ENCODE assay signal across 29 cellular contexts in the genomic region with DNA sequence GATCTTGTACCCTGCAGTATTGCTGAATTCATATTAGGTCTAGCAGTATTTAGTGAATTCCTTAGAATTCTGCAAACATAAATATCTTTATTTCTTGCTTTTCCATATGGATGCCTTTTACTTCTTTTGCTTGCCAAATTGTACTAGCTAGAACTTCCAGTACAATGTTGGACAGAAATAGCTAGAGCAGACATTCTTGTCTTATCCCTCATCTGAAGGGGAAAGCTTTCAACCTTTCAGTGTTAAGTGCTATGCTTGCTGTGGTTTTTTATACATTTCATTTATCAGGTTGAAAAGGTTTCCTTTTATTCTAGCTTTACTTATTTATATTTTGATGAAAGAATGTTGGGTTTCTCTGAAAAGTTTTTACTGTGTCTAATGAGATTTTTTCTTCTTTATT.
"Had no signal": no experiment of that assay in that cellular context is flagged by ENCODE, and none has a peak within 500 bp of the region (broad histone marks: within the 10 kb centered on the region; RNA-seq: fewer than 3 reads in every experiment).

No MANE protein-coding gene starts in this region.

- H3K4me3 Mint-ChIP-seq: activated CD4-positive, alpha-beta memory T cell treated with anti-CD3 and anti-CD28 coated beads for 36 hours; activated CD4-positive, alpha-beta T cell treated with anti-CD3 and anti-CD28 coated beads for 36 hours; activated CD4-positive, alpha-beta T cell treated with anti-CD3 and anti-CD28 coated beads, Interleukin-2, amount 10 ng/mL, durations not matched to agents 24 days and 14 days; activated CD8-positive, alpha-beta memory T cell treated with anti-CD3 and anti-CD28 coated beads, Interleukin-2, amount 10 ng/mL, durations not matched to agents 7 days and 5 days; activated CD8-positive, alpha-beta T cell treated with anti-CD3 and anti-CD28 coated beads, Interleukin-2, amount 10 ng/mL, durations not matched to agents 7 days and 5 days; activated naive CD4-positive, alpha-beta T cell treated with anti-CD3 and anti-CD28 coated beads for 36 hours; activated naive CD4-positive, alpha-beta T cell treated with anti-CD3 and anti-CD28 coated beads, Interleukin-2, amount 50 U/mL, for 24 hours; activated naive CD8-positive, alpha-beta T cell treated with anti-CD3 and anti-CD28 coated beads for 36 hours; activated naive CD8-positive, alpha-beta T cell treated with anti-CD3 and anti-CD28 coated beads, Interleukin-2, amount 50 U/mL, for 24 hours; activated T-helper 1 cell treated with anti-CD3 and anti-CD28 coated beads, Interleukin-12 subunit alpha, Interleukin-12 subunit beta, Interleukin-2, Interleukin-4 antibody, amounts not matched to agents 30 ng/mL and 10 ng/mL and 1 ng/mL, durations not matched to agents 14 hours and 24 hours and 36 hours; brain; endodermal cell had no signal

- H3K27me3 ChIP-seq: breast epithelium, colonic mucosa, heart left ventricle had no signal

- FAIRE-seq: frontal cortex had no signal

- H3K36me3 Mint-ChIP-seq: activated CD4-positive, alpha-beta memory T cell treated with anti-CD3 and anti-CD28 coated beads for 36 hours; activated CD8-positive, alpha-beta memory T cell treated with anti-CD3 and anti-CD28 coated beads, Interleukin-2, amount 10 ng/mL, durations not matched to agents 7 days and 5 days; activated naive CD4-positive, alpha-beta T cell treated with anti-CD3 and anti-CD28 coated beads, Interleukin-2, amount 50 U/mL, for 24 hours; activated naive CD8-positive, alpha-beta T cell treated with anti-CD3 and anti-CD28 coated beads for 36 hours; brain had no signal

- H3K9me3 Mint-ChIP-seq: activated CD4-positive, alpha-beta memory T cell treated with anti-CD3 and anti-CD28 coated beads for 36 hours; activated CD4-positive, alpha-beta T cell treated with anti-CD3 and anti-CD28 coated beads, Interleukin-2, amount 10 ng/mL, durations not matched to agents 24 days and 14 days; activated naive CD4-positive, alpha-beta T cell treated with anti-CD3 and anti-CD28 coated beads, Interleukin-2, amount 50 U/mL, for 24 hours; activated T-helper 2 cell treated with anti-CD3 and anti-CD28 coated beads, Interferon-gamma antibody, Interleukin-2, Interleukin-4, amounts not matched to agents 10 μg/mL and 5 μg/mL and 100 μg/mL, durations not matched to agents 14 hours and 24 hours and 36 hours; brain had no signal

- H3K9me3 ChIP-seq: breast epithelium, colonic mucosa, heart left ventricle had no signal

- H3K27me3 Mint-ChIP-seq: activated CD4-positive, alpha-beta memory T cell treated with anti-CD3 and anti-CD28 coated beads for 36 hours; activated CD4-positive, alpha-beta T cell treated with anti-CD3 and anti-CD28 coated beads for 36 hours; activated CD4-positive, alpha-beta T cell treated with anti-CD3 and anti-CD28 coated beads, Interleukin-2, amount 10 ng/mL, durations not matched to agents 24 days and 14 days; activated CD8-positive, alpha-beta memory T cell treated with anti-CD3 and anti-CD28 coated beads, Interleukin-2, amount 10 ng/mL, durations not matched to agents 7 days and 5 days; activated naive CD4-positive, alpha-beta T cell treated with anti-CD3 and anti-CD28 coated beads, Interleukin-2, amount 50 U/mL, for 24 hours; activated naive CD8-positive, alpha-beta T cell treated with anti-CD3 and anti-CD28 coated beads for 36 hours; activated naive CD8-positive, alpha-beta T cell treated with anti-CD3 and anti-CD28 coated beads, Interleukin-2, amount 50 U/mL, for 24 hours had no signal

- H3K27ac Mint-ChIP-seq: activated CD4-positive, alpha-beta memory T cell treated with anti-CD3 and anti-CD28 coated beads for 36 hours; activated CD4-positive, alpha-beta T cell treated with anti-CD3 and anti-CD28 coated beads for 36 hours; activated CD4-positive, alpha-beta T cell treated with anti-CD3 and anti-CD28 coated beads, Interleukin-2, amount 10 ng/mL, durations not matched to agents 24 days and 14 days; activated CD8-positive, alpha-beta memory T cell treated with anti-CD3 and anti-CD28 coated beads, Interleukin-2, amount 10 ng/mL, durations not matched to agents 7 days and 5 days; activated CD8-positive, alpha-beta T cell treated with anti-CD3 and anti-CD28 coated beads, Interleukin-2, amount 10 ng/mL, durations not matched to agents 7 days and 5 days; activated naive CD4-positive, alpha-beta T cell treated with anti-CD3 and anti-CD28 coated beads for 36 hours; activated naive CD4-positive, alpha-beta T cell treated with anti-CD3 and anti-CD28 coated beads, Interleukin-2, amount 50 U/mL, for 24 hours; activated naive CD8-positive, alpha-beta T cell treated with anti-CD3 and anti-CD28 coated beads for 36 hours; activated naive CD8-positive, alpha-beta T cell treated with anti-CD3 and anti-CD28 coated beads, Interleukin-2, amount 50 U/mL, for 24 hours; activated T-helper 1 cell treated with anti-CD3 and anti-CD28 coated beads, Interleukin-12 subunit alpha, Interleukin-12 subunit beta, Interleukin-2, Interleukin-4 antibody, amounts not matched to agents 30 ng/mL and 10 ng/mL and 1 ng/mL, durations not matched to agents 14 hours and 24 hours and 36 hours; activated T-helper 2 cell treated with anti-CD3 and anti-CD28 coated beads, Interferon-gamma antibody, Interleukin-2, Interleukin-4, amounts not matched to agents 10 μg/mL and 5 μg/mL and 100 μg/mL, durations not matched to agents 14 hours and 24 hours and 36 hours; endodermal cell had no signal

- H3K4me1 Mint-ChIP-seq: activated CD4-positive, alpha-beta T cell treated with anti-CD3 and anti-CD28 coated beads for 36 hours; activated CD4-positive, alpha-beta T cell treated with anti-CD3 and anti-CD28 coated beads, Interleukin-2, amount 10 ng/mL, durations not matched to agents 24 days and 14 days; activated CD8-positive, alpha-beta memory T cell treated with anti-CD3 and anti-CD28 coated beads, Interleukin-2, amount 10 ng/mL, durations not matched to agents 7 days and 5 days; activated naive CD4-positive, alpha-beta T cell treated with anti-CD3 and anti-CD28 coated beads, Interleukin-2, amount 50 U/mL, for 24 hours; activated naive CD8-positive, alpha-beta T cell treated with anti-CD3 and anti-CD28 coated beads for 36 hours; activated naive CD8-positive, alpha-beta T cell treated with anti-CD3 and anti-CD28 coated beads, Interleukin-2, amount 50 U/mL, for 24 hours; brain; endodermal cell had no signal

- DNase-seq: activated CD4-positive, alpha-beta memory T cell treated with anti-CD3 and anti-CD28 coated beads for 36 hours; activated CD4-positive, alpha-beta T cell treated with anti-CD3 and anti-CD28 coated beads for 36 hours; activated CD4-positive, alpha-beta T cell treated with anti-CD3 and anti-CD28 coated beads, Interleukin-2, amount 10 ng/mL, durations not matched to agents 24 days and 14 days; activated CD4-positive, CD25-positive, alpha-beta regulatory T cell; activated CD4-positive, CD25-positive, alpha-beta regulatory T cell treated with anti-CD3 and anti-CD28 coated beads, Interleukin-2, amount 50 U/mL, for 72 hours; activated CD8-positive, alpha-beta memory T cell treated with anti-CD3 and anti-CD28 coated beads, Interleukin-2, amount 10 ng/mL, durations not matched to agents 7 days and 5 days; activated CD8-positive, alpha-beta memory T cell treated with anti-CD3 and anti-CD28 coated beads, Interleukin-2, amount 50 U/mL, for 4 hours; activated CD8-positive, alpha-beta T cell treated with anti-CD3 and anti-CD28 coated beads, Interleukin-2, amount 10 ng/mL, durations not matched to agents 7 days and 5 days; activated effector memory CD4-positive, alpha-beta T cell treated with anti-CD3 and anti-CD28 coated beads, Interleukin-2, amount 50 U/mL, for 16 hours; activated naive CD4-positive, alpha-beta T cell treated with anti-CD3 and anti-CD28 coated beads for 36 hours; activated naive CD8-positive, alpha-beta T cell treated with anti-CD3 and anti-CD28 coated beads for 36 hours; activated naive CD8-positive, alpha-beta T cell treated with anti-CD3 and anti-CD28 coated beads, Interleukin-2, amount 50 U/mL, for 24 hours; activated T-cell treated with anti-CD3 and anti-CD28 coated beads, Interleukin-2, amount 50 U/mL, for 1 hour; activated T-cell treated with anti-CD3 and anti-CD28 coated beads, Interleukin-2, amount 50 U/mL, for 48 hours; amniotic stem cell; caudate nucleus; colonic mucosa; effector CD8-positive, alpha-beta T cell; endodermal cell; foreskin fibroblast; glutamatergic neuron; heart left ventricle; T-helper 2 cell had no signal

- H3K36me3 ChIP-seq: breast epithelium, colonic mucosa, heart left ventricle had no signal

- H3K27ac ChIP-seq: breast epithelium, colonic mucosa, heart left ventricle had no signal

- H3K4me1 ChIP-seq: breast epithelium, colonic mucosa had no signal

- H3K4me3 ChIP-seq: breast epithelium, colonic mucosa, heart left ventricle had no signal
